ENCODE assay signal across 25 cellular contexts in the genomic region with DNA sequence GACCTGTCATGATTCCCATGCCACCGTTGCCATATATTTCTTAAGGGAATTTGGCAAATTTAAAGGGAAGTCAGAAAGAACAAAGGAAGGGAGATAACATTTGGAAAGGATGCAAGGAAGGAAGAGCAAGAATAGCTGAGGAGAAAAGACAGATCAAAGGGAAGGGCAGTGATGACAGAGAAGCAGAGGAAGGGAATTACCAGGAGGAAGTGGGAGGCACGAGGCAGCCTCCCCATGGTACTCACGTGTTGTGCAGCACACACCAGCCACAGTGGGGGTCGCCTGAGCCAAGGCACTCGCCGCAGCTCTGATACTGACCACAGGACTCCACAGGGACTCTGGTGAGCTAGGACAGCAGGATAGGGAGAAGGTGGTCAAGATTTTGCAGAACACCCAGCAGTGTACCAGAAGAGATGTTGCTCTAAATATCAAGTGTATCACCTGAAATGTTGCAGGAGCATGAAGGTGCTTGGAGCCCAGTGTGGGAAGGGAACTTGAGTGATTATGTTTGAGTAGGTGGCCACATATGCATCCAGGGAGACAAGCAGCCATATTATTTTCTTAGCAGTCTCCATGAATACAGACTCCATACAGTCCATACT.
"Had no signal": no experiment of that assay in that cellular context is flagged by ENCODE, and none has a peak within 500 bp of the region (broad histone marks: within the 10 kb centered on the region; RNA-seq: fewer than 3 reads in every experiment).

No MANE protein-coding gene starts in this region.

- H3K4me3 ChIP-seq: dorsolateral prefrontal cortex, gastrocnemius medialis, pancreas, prostate gland, skin epidermis, thoracic aorta had no signal

- ATAC-seq: activated naive CD4-positive, alpha-beta T cell treated with anti-CD3 and anti-CD28 coated beads, Interleukin-2, amount 50 U/mL, for 72 hours; activated T-cell treated with anti-CD3 and anti-CD28 coated beads, Interleukin-2, amount 50 U/mL, for 72 hours; gastrocnemius medialis; naive thymus-derived CD4-positive, alpha-beta T cell; pancreas; sciatic nerve; stimulated activated naive CD8-positive, alpha-beta T cell treated with anti-CD3 and anti-CD28 coated beads, Interleukin-15, Interleukin-2, amounts not matched to agents 100 U/mL and 50 U/mL, for 24 hours had no signal

- H3K27ac ChIP-seq: dorsolateral prefrontal cortex, gastrocnemius medialis, pancreas, prostate gland, thoracic aorta had no signal

- H3K36me3 ChIP-seq: gastrocnemius medialis, pancreas, prostate gland, thoracic aorta had no signal

- FAIRE-seq: bronchial epithelial cell, colon, pancreas had no signal

- H3K27me3 ChIP-seq: dorsolateral prefrontal cortex, gastrocnemius medialis, pancreas had no signal

- DNase-seq: activated B cell treated with CpG ODN at 0.5 μM for 24 hours; activated naive CD4-positive, alpha-beta T cell; activated T-cell treated with anti-CD3 and anti-CD28 coated beads for 4 hours; activated T-cell treated with anti-CD3 and anti-CD28 coated beads, Interleukin-2, amount 50 U/mL, for 72 hours; dorsolateral prefrontal cortex; effector memory CD4-positive, alpha-beta T cell; erythroblast; gastrocnemius medialis; glutamatergic neuron; islet precursor cell; midbrain; naive thymus-derived CD4-positive, alpha-beta T cell; pancreas; retina; stimulated activated CD4-positive, alpha-beta T cell treated with anti-CD3 and anti-CD28 coated beads, Interleukin-12 subunit alpha, Interleukin-12 subunit beta, amount 100 ng/mL, for 4 hours; stimulated activated CD4-positive, alpha-beta T cell treated with anti-CD3 and anti-CD28 coated beads, Interleukin-4, amount 100 ng/mL, for 1 hour; stimulated activated naive CD8-positive, alpha-beta T cell treated with anti-CD3 and anti-CD28 coated beads, Interleukin-15, Interleukin-2, amounts not matched to agents 100 U/mL and 50 U/mL, for 24 hours; T-helper 2 cell had no signal

- H3K9me3 ChIP-seq: gastrocnemius medialis, pancreas, prostate gland, thoracic aorta had no signal

- H3K4me1 ChIP-seq: gastrocnemius medialis, pancreas, prostate gland had no signal
